Comparison of ENCODE assay signal across 7 cellular contexts in the genomic region with DNA sequence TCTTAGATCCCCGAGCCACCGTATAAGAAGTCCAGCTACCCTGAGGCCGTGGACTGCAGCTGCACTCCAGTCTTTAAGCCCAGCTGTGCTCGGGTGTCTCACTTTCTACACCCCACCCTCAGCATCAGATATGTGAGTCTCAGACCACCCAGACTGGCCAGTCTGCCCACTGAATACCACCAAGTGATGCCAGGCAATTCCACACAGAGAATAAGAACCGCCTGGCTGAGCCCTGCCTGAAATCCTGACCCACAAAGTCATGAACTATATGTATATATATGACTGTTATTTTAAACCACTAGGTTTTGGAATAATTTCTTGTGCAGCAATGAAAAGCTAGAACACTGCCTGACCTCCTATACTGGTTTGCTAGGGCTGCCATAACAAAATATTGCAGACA.
"Had no signal": no experiment of that assay in that cellular context is flagged by ENCODE, and none has a peak within 500 bp of the region (broad histone marks: within the 10 kb centered on the region; RNA-seq: fewer than 3 reads in every experiment).

No MANE protein-coding gene starts in this region.

- H3K27me3 Mint-ChIP-seq: IgD-negative memory B cell had no signal

- H3K27ac ChIP-seq: KMS-11 had no signal

- ATAC-seq: HCT116 had no signal

- H3K4me3 ChIP-seq: HAP-1 had no signal

- H3K36me3 ChIP-seq: HAP-1 had no signal

- H3K27ac Mint-ChIP-seq: IgD-negative memory B cell had no signal

- DNase-seq: GOT3, H7, KBM-7 had no signal

- H3K4me2 ChIP-seq: KMS-11 had no signal

- H3K4me3 Mint-ChIP-seq: IgD-negative memory B cell had no signal

- H3K4me1 Mint-ChIP-seq: IgD-negative memory B cell had no signal

- H3K9me3 ChIP-seq: HAP-1 had no signal

- H3K36me3 Mint-ChIP-seq: IgD-negative memory B cell had no signal

- H3K4me1 ChIP-seq: HAP-1 had no signal
